Comparison of ENCODE assay signal across 16 cellular contexts in genomic region chrX:4320436-4320947, GRCh38.
A peak's percentile ranks its signal among the peaks of the same experiment; 100 is the strongest.
DNase-seq lines count a peak whose midpoint lies in the region; ATAC-seq and TF ChIP-seq lines count a peak whose summit lies in the region.
"Had no signal": no experiment of that assay in that cellular context is flagged by ENCODE, and none has a peak within 500 bp of the region (broad histone marks: within the 10 kb centered on the region; RNA-seq: fewer than 3 reads in every experiment).

No MANE protein-coding gene starts in this region.

- no peaks in the 10 kb centered on the region for H3K36me3 Mint-ChIP-seq in endodermal cell (ENCODE audit: low read depth)
- H3K36me3 Mint-ChIP-seq in CD4-positive, alpha-beta memory T cell = no peaks in the 10 kb centered on the region

- no peaks in the 10 kb centered on the region for H3K79me1 ChIP-seq in neuronal stem cell (ENCODE audit: low read depth, low read length)

- peaks cover 16% of the 10 kb centered on the region for H3K4me1 Mint-ChIP-seq in endodermal cell
- H3K4me1 Mint-ChIP-seq in CD4-positive, alpha-beta memory T cell = no peaks in the 10 kb centered on the region

- no peak overlapping the region for H3K23ac ChIP-seq in neuronal stem cell (ENCODE audit: low read depth, low read length, poor library complexity)

- TF ChIP-seq POLR2A in prostate gland (IDR thresholded peaks at IDR 0.05) = no peak

- H2BK5ac ChIP-seq in neuronal stem cell (ENCODE audit: low read length) = no peak overlapping the region

- H3K9me3 ChIP-seq in MM.1S (replicated peaks; ENCODE audit: insufficient read depth, low read length) (no peaks in the 10 kb centered on the region), endodermal cell (ENCODE audit: control insufficient read depth, low read length) (no peaks in the 10 kb centered on the region), neuronal stem cell (replicated peaks in 1 of 2; ENCODE audit: control insufficient read depth in 2 of 2, insufficient read depth in 1 of 2, low read depth in 1 of 2, low read length in 2 of 2) (no peaks in the 10 kb centered on the region), prostate gland (no peaks in the 10 kb centered on the region)
- H3K9me3 ChIP-seq in CD4-positive, alpha-beta memory T cell (ENCODE audit: control insufficient read depth in 1 of 2, low read length in 2 of 2) = no peaks in the 10 kb centered on the region

- no peak overlapping the region for H3K4ac ChIP-seq in neuronal stem cell (ENCODE audit: low read length)

- POLR2A ChIA-PET in CD4-positive, alpha-beta memory T cell (lab: Charles Lee; ENCODE audit: partially characterized antibody) = no interaction called here

- no peak overlapping the region for H3K18ac ChIP-seq in neuronal stem cell (ENCODE audit: low read length)

- no peak overlapping the region for H2BK15ac ChIP-seq in neuronal stem cell (ENCODE audit: low read length)

- no peak overlapping the region for H4K91ac ChIP-seq in neuronal stem cell (ENCODE audit: low read depth, low read length, poor library complexity)

- no peaks in the 10 kb centered on the region for H3K36me3 ChIP-seq in MM.1S (replicated peaks; ENCODE audit: insufficient read depth, low read length)
- H3K36me3 ChIP-seq in endodermal cell (ENCODE audit: control insufficient read depth, insufficient read depth, low read length) = no peaks in the 10 kb centered on the region
- H3K36me3 ChIP-seq in neuronal stem cell (replicated peaks in 1 of 2; ENCODE audit: control insufficient read depth in 2 of 2, insufficient read depth in 2 of 2, low read length in 2 of 2) = no peaks in the 10 kb centered on the region
- H3K36me3 ChIP-seq in CD4-positive, alpha-beta memory T cell (ENCODE audit: insufficient read depth, low read length) = no peaks in the 10 kb centered on the region
- no peaks in the 10 kb centered on the region for H3K36me3 ChIP-seq in prostate gland

- H3K4me3 ChIP-seq in MM.1S (ENCODE audit: low read length) (no peak overlapping the region), endodermal cell (ENCODE audit: low read length) (no peak overlapping the region), neuronal stem cell (ENCODE audit: low read length in 2 of 2) (no peak overlapping the region), prostate gland (no peak overlapping the region)
- H3K4me3 ChIP-seq in CD4-positive, alpha-beta memory T cell (ENCODE audit: low read length in 2 of 2) = no peak overlapping the region

- no peak for ATAC-seq in GM19035 (IDR thresholded peaks at IDR 0.05; ENCODE audit: unreplicated experiment)
- ATAC-seq: HCT116 had no signal

- no peaks in the 10 kb centered on the region for H4K20me1 ChIP-seq in MM.1S (ENCODE audit: insufficient read depth, low read length)

- H4K8ac ChIP-seq in neuronal stem cell (ENCODE audit: low read depth, low read length) = no peak overlapping the region

- no peaks in the 10 kb centered on the region for H3K9me3 Mint-ChIP-seq in endodermal cell
- H3K9me3 Mint-ChIP-seq in CD4-positive, alpha-beta memory T cell = peaks cover 0 to 16% (median 3%) of the 10 kb centered on the region in 8 donors

- 44 to 54% methylated on average over 2 to 9 of the region's 9 CpGs for WGBS in endodermal cell (ENCODE audit: insufficient coverage in 1 of 2, insufficient read length in 1 of 2), 2 experiments
- WGBS in neuronal stem cell (ENCODE audit: extremely low coverage in 2 of 2, insufficient read length in 2 of 2, insufficient replicate concordance in 1 of 2), 2 donors = no CpG with 5 or more reads among the region's 9 CpGs
- WGBS in prostate gland = 42% methylated on average over 9 of the region's 9 CpGs

- CTCF ChIA-PET in CD4-positive, alpha-beta memory T cell (lab: Charles Lee; ENCODE audit: partially characterized antibody) = no interaction called here

- TF ChIP-seq CTCF in MM.1S (IDR thresholded peaks at IDR 0.05; ENCODE audit: low read length) = no peak
- no peak for TF ChIP-seq CTCF in endodermal cell (conservative IDR thresholded peaks at IDR 0.05)
- no peak for TF ChIP-seq CTCF in prostate gland (IDR thresholded peaks at IDR 0.05)

- H3K27me3 ChIP-seq in MM.1S (replicated peaks; ENCODE audit: insufficient read depth, low read length) (no peaks in the 10 kb centered on the region), endodermal cell (ENCODE audit: control insufficient read depth, insufficient read depth, low read length, poor library complexity, severe bottlenecking) (no peaks in the 10 kb centered on the region), neuronal stem cell (ENCODE audit: control insufficient read depth in 3 of 3, insufficient read depth in 3 of 3, low read depth in 1 of 3, low read length in 3 of 3) (no peaks in the 10 kb centered on the region), prostate gland (replicated peaks; ENCODE audit: insufficient read depth) (no peaks in the 10 kb centered on the region)
- no peaks in the 10 kb centered on the region for H3K27me3 ChIP-seq in CD4-positive, alpha-beta memory T cell (ENCODE audit: insufficient read depth, low read length)

- H2BK12ac ChIP-seq in neuronal stem cell (ENCODE audit: low read length) = no peak overlapping the region

- H3K4me1 ChIP-seq in MM.1S (ENCODE audit: low read length) (peaks cover 4% of the 10 kb centered on the region; the same call in 1 of the 2 replicates), endodermal cell (ENCODE audit: control insufficient read depth, insufficient read depth, low read length) (peaks cover 2% of the 10 kb centered on the region), neuronal stem cell (ENCODE audit: control insufficient read depth in 2 of 2, insufficient read depth in 1 of 2, low read depth in 1 of 2, low read length in 2 of 2) (no peaks in the 10 kb centered on the region), prostate gland (replicated peaks) (no peaks in the 10 kb centered on the region)
- no peaks in the 10 kb centered on the region for H3K4me1 ChIP-seq in CD4-positive, alpha-beta memory T cell (ENCODE audit: insufficient read depth, low read length)

- intact Hi-C loops in CD4-positive, alpha-beta memory T cell (cut with micrococcal nuclease) = no loop called here
- intact Hi-C loops in prostate gland (cut with DNase I) = no loop called here

- no peaks in the 10 kb centered on the region for H3K27me3 Mint-ChIP-seq in endodermal cell (ENCODE audit: insufficient read depth)
- H3K27me3 Mint-ChIP-seq in CD4-positive, alpha-beta memory T cell = no peaks in the 10 kb centered on the region

- peak overlapping the region; percentile 81 for H3K27ac Mint-ChIP-seq in endodermal cell
- H3K27ac Mint-ChIP-seq in CD4-positive, alpha-beta memory T cell = no peak overlapping the region

- H3K9ac ChIP-seq in MM.1S (ENCODE audit: low read length) = no peak overlapping the region
- H3K9ac ChIP-seq in endodermal cell (ENCODE audit: extremely low read depth, low read length, poor library complexity, severe bottlenecking) = no peak overlapping the region
- H3K9ac ChIP-seq in neuronal stem cell (ENCODE audit: low read depth, low read length, poor library complexity) = no peak overlapping the region

- H3K79me2 ChIP-seq in MM.1S (ENCODE audit: low read length) = no peaks in the 10 kb centered on the region

- H3K4me2 ChIP-seq in MM.1S (ENCODE audit: low read depth, low read length) (peak overlapping the region; percentile 20; the same call in 1 of the 2 replicates), neuronal stem cell (ENCODE audit: insufficient read depth, low read length, poor library complexity, severe bottlenecking) (no peak overlapping the region)

- DNase-seq in ELF-1 (ENCODE audit: low read depth, low spot score) (peak; percentile 22), MM.1S (peak; percentile 56), endodermal cell (peak; percentile 61), neuronal stem cell (ENCODE audit: low spot score) (no peak), prostate gland (ENCODE audit: low spot score) (no peak)
- no peak for DNase-seq in CD4-positive, alpha-beta memory T cell
- DNase-seq in activated T-cell treated with anti-CD3 and anti-CD28 coated beads, Interleukin-2, amount 50 U/mL, for 48 hours = no peak
- DNase-seq: COR-L47, DMS53, NCI-H1105 treated with DMSO at 0.1 percent for 48 hours, NCI-H187, NCI-H774, SHP77 treated with DMSO at 0.1 percent for 48 hours had no signal

- H3K14ac ChIP-seq in neuronal stem cell (ENCODE audit: low read length) = no peak overlapping the region

- H3K4me3 Mint-ChIP-seq in endodermal cell = no peak overlapping the region
- H3K4me3 Mint-ChIP-seq in CD4-positive, alpha-beta memory T cell = no peak overlapping the region

- H2AK5ac ChIP-seq in neuronal stem cell (ENCODE audit: low read depth, low read length) = no peak overlapping the region

- H3K9me2 ChIP-seq in MM.1S (replicated peaks; ENCODE audit: insufficient read depth, low read length) = no peaks in the 10 kb centered on the region

- no peaks in the 10 kb centered on the region for H3F3A ChIP-seq in MM.1S (ENCODE audit: insufficient read depth, low read length)

- no peak overlapping the region for H2AFZ ChIP-seq in MM.1S (ENCODE audit: low read length)
- H2AFZ ChIP-seq in neuronal stem cell (ENCODE audit: low read length) = no peak overlapping the region

- no peak overlapping the region for H3K27ac ChIP-seq in MM.1S (ENCODE audit: low read length)
- no peak overlapping the region for H3K27ac ChIP-seq in endodermal cell (ENCODE audit: low read depth, low read length)
- H3K27ac ChIP-seq in neuronal stem cell (replicated peaks; ENCODE audit: low read length) = peak overlapping the region; percentile 43
- H3K27ac ChIP-seq in CD4-positive, alpha-beta memory T cell (ENCODE audit: low read depth, low read length) = no peak overlapping the region
- H3K27ac ChIP-seq in prostate gland = no peak overlapping the region
- H3K27ac ChIP-seq: C4-2B had no signal

- no peak overlapping the region for H2BK120ac ChIP-seq in neuronal stem cell (ENCODE audit: low read depth, low read length)

Comparison
In these comparisons a context has a peak if more than half of its experiments do, and no peak if none do; other contexts are left out.
1. DNase-seq: peak in ELF-1 (single experiment), MM.1S (single experiment) and endodermal cell (single experiment); none in neuronal stem cell (single experiment), CD4-positive, alpha-beta memory T cell (0 of 5), prostate gland (single experiment) and activated T-cell treated with anti-CD3 and anti-CD28 coated beads, Interleukin-2, amount 50 U/mL, for 48 hours (0 of 2).